Comparison of ENCODE assay signal across 8 cellular contexts in the genomic region with DNA sequence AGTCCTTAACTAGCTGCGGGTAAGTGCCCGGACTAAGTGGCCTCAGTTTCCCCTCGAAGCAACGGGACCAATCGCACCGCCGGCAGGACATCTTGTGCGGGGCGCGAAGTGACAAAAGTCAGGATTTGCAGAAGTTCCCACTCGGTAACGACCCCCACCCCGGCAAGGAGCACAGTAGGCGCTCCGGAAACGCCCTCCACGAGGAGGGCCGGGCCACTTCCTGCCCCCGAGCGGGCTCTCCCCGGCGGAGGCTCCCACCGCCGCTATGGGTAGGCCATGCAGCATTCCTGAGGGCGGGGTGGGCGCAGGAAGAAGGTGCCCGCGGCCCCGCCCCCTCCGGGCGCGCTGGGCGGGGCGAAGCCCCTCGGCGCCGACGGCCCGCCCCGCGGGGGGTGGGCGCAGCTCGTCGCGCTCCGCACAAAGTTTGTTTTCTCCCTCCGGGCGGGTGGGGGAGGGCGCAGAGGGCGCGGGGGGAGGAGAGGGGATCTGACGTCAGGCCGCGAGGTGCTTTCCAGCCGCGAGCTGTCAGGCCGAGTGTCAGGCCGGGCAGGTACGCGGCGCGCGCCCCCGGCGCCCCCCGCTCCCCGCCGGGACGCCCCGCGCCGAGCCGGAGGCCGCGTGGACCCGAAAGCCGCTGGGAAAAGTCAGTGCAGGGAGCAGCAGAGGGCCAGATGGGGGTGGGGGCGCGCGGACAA. TPM values are rescaled to one million over a fixed set of nuclear protein-coding genes. Genes with fewer than 3 reads are reported as not detected.
A peak's percentile ranks its signal among the peaks of the same experiment; 100 is the strongest.
DNase-seq lines count a peak whose midpoint lies in the region; ATAC-seq lines count a peak whose summit lies in the region.

TSS of gene TGIF2 (plus strand) at position 495 of the 695 bp plus-strand sequence. CDS start 5,178 bp downstream, outside the sequence.

- POLR2A ChIA-PET in CD4-positive, alpha-beta memory T cell (lab: Charles Lee; ENCODE audit: partially characterized antibody): interaction anchor here (0.8 to 10.7 kb wide), 12 partner anchors 9 to 619 kb away, joined by 3 to 202 read pairs (median 4); partner anchors contain the start of genes RAB5IF, SCAND1 and SLA2

- DNase-seq in CD4-positive, alpha-beta memory T cell: peak; percentile 87 to 92 (median 89)
- DNase-seq in RPMI7951 (ENCODE audit: low read depth): peak; percentile 89
- peak; percentile 79 for DNase-seq in activated T-helper 1 cell treated with anti-CD3 and anti-CD28 coated beads, Interleukin-12 subunit alpha, Interleukin-12 subunit beta, Interleukin-2, Interleukin-4 antibody, amounts not matched to agents 30 ng/mL and 10 ng/mL and 1 ng/mL, durations not matched to agents 14 hours and 24 hours and 36 hours (ENCODE audit: low spot score)
- peak; percentile 69 for DNase-seq in fibroblast of gingiva (ENCODE audit: low read depth)
- peak; percentile 89 for DNase-seq in natural killer cell treated with Interleukin-12 subunit alpha and Interleukin-12 subunit beta and Interleukin-15 and Interleukin-18, amount 100 ng/mL, for 72 hours (ENCODE audit: low spot score)
- DNase-seq in stimulated activated naive CD8-positive, alpha-beta T cell treated with anti-CD3 and anti-CD28 coated beads, Interleukin-15, Interleukin-2, amounts not matched to agents 100 U/mL and 50 U/mL, for 24 hours: peak; percentile 93

- peaks cover 0 to 15% of the 10 kb centered on the region in 2 donors for H3K36me3 Mint-ChIP-seq in CD4-positive, alpha-beta memory T cell
- peaks cover 16% of the 10 kb centered on the region for H3K36me3 Mint-ChIP-seq in activated T-helper 1 cell treated with anti-CD3 and anti-CD28 coated beads, Interleukin-12 subunit alpha, Interleukin-12 subunit beta, Interleukin-2, Interleukin-4 antibody, amounts not matched to agents 30 ng/mL and 10 ng/mL and 1 ng/mL, durations not matched to agents 14 hours and 24 hours and 36 hours (ENCODE audit: low read depth)
- H3K36me3 Mint-ChIP-seq in natural killer cell treated with Interleukin-12 subunit alpha and Interleukin-12 subunit beta and Interleukin-15 and Interleukin-18, amount 100 ng/mL, for 72 hours: no peaks in the 10 kb centered on the region

- H3K27ac ChIP-seq in CD4-positive, alpha-beta memory T cell (ENCODE audit: low read depth, low read length): peak within 1 kb of the TSS; percentile 100

- peaks cover 24 to 46% (median 30%) of the 10 kb centered on the region in 4 donors for H3K4me1 Mint-ChIP-seq in CD4-positive, alpha-beta memory T cell
- H3K4me1 Mint-ChIP-seq in activated T-helper 1 cell treated with anti-CD3 and anti-CD28 coated beads, Interleukin-12 subunit alpha, Interleukin-12 subunit beta, Interleukin-2, Interleukin-4 antibody, amounts not matched to agents 30 ng/mL and 10 ng/mL and 1 ng/mL, durations not matched to agents 14 hours and 24 hours and 36 hours (ENCODE audit: low read depth): peaks cover 37% of the 10 kb centered on the region
- H3K4me1 Mint-ChIP-seq in natural killer cell treated with Interleukin-12 subunit alpha and Interleukin-12 subunit beta and Interleukin-15 and Interleukin-18, amount 100 ng/mL, for 72 hours (ENCODE audit: low read depth in 2 of 2): peaks cover 24% of the 10 kb centered on the region in 2 donors

- no peaks in the 10 kb centered on the region for H3K9me3 ChIP-seq in CD4-positive, alpha-beta memory T cell (ENCODE audit: control insufficient read depth in 1 of 2, low read length in 2 of 2)

- no peaks in the 10 kb centered on the region for H3K27me3 Mint-ChIP-seq in CD4-positive, alpha-beta memory T cell
- H3K27me3 Mint-ChIP-seq in activated T-helper 1 cell treated with anti-CD3 and anti-CD28 coated beads, Interleukin-12 subunit alpha, Interleukin-12 subunit beta, Interleukin-2, Interleukin-4 antibody, amounts not matched to agents 30 ng/mL and 10 ng/mL and 1 ng/mL, durations not matched to agents 14 hours and 24 hours and 36 hours (ENCODE audit: insufficient read depth): peaks cover 3% of the 10 kb centered on the region
- H3K27me3 Mint-ChIP-seq in natural killer cell treated with Interleukin-12 subunit alpha and Interleukin-12 subunit beta and Interleukin-15 and Interleukin-18, amount 100 ng/mL, for 72 hours: no peaks in the 10 kb centered on the region

- ATAC-seq in GM19372 (IDR thresholded peaks at IDR 0.05; ENCODE audit: low read depth, unreplicated experiment) (peak; percentile 73), HG03571 (IDR thresholded peaks at IDR 0.05; ENCODE audit: unreplicated experiment) (peak; percentile 44)
- peak; percentile 89 to 95 for ATAC-seq in natural killer cell treated with Interleukin-12 subunit alpha and Interleukin-12 subunit beta and Interleukin-15 and Interleukin-18, amount 100 ng/mL, for 72 hours
- peak; percentile 86 for ATAC-seq in stimulated activated naive CD8-positive, alpha-beta T cell treated with anti-CD3 and anti-CD28 coated beads, Interleukin-15, Interleukin-2, amounts not matched to agents 100 U/mL and 50 U/mL, for 24 hours

- H3K9me3 Mint-ChIP-seq in CD4-positive, alpha-beta memory T cell: peaks cover 0 to 4% (median 0%) of the 10 kb centered on the region in 8 donors
- no peaks in the 10 kb centered on the region for H3K9me3 Mint-ChIP-seq in activated T-helper 1 cell treated with anti-CD3 and anti-CD28 coated beads, Interleukin-12 subunit alpha, Interleukin-12 subunit beta, Interleukin-2, Interleukin-4 antibody, amounts not matched to agents 30 ng/mL and 10 ng/mL and 1 ng/mL, durations not matched to agents 14 hours and 24 hours and 36 hours
- no peaks in the 10 kb centered on the region for H3K9me3 Mint-ChIP-seq in natural killer cell treated with Interleukin-12 subunit alpha and Interleukin-12 subunit beta and Interleukin-15 and Interleukin-18, amount 100 ng/mL, for 72 hours

- peaks cover 35% of the 10 kb centered on the region for H3K4me1 ChIP-seq in CD4-positive, alpha-beta memory T cell (ENCODE audit: insufficient read depth, low read length)

- no peaks in the 10 kb centered on the region for H3K36me3 ChIP-seq in CD4-positive, alpha-beta memory T cell (ENCODE audit: insufficient read depth, low read length)

- peak within 1 kb of the TSS; percentile 95 to 99 (median 99) for H3K27ac Mint-ChIP-seq in CD4-positive, alpha-beta memory T cell
- peak within 1 kb of the TSS; percentile 97 for H3K27ac Mint-ChIP-seq in activated T-helper 1 cell treated with anti-CD3 and anti-CD28 coated beads, Interleukin-12 subunit alpha, Interleukin-12 subunit beta, Interleukin-2, Interleukin-4 antibody, amounts not matched to agents 30 ng/mL and 10 ng/mL and 1 ng/mL, durations not matched to agents 14 hours and 24 hours and 36 hours
- peak within 1 kb of the TSS; percentile 82 to 92 for H3K27ac Mint-ChIP-seq in natural killer cell treated with Interleukin-12 subunit alpha and Interleukin-12 subunit beta and Interleukin-15 and Interleukin-18, amount 100 ng/mL, for 72 hours

- intact Hi-C loops in CD4-positive, alpha-beta memory T cell (cut with micrococcal nuclease): loop anchor here (1.0 to 10.0 kb wide), 5 partner anchors 17 to 618 kb away; partner anchors contain the start of genes RAB5IF and SCAND1
- intact Hi-C loops in activated T-helper 1 cell treated with anti-CD3 and anti-CD28 coated beads, Interleukin-12 subunit alpha, Interleukin-12 subunit beta, Interleukin-2, Interleukin-4 antibody, amounts not matched to agents 30 ng/mL and 10 ng/mL and 1 ng/mL, durations not matched to agents 14 hours and 24 hours and 36 hours (cut with micrococcal nuclease): loop anchor here (1.0 to 2.0 kb wide), 5 partner anchors 17 to 201 kb away; partner anchors contain the start of gene NDRG3

- no peaks in the 10 kb centered on the region for H3K27me3 ChIP-seq in CD4-positive, alpha-beta memory T cell (ENCODE audit: insufficient read depth, low read length)

- H3K4me3 Mint-ChIP-seq in CD4-positive, alpha-beta memory T cell: peak within 1 kb of the TSS; percentile 89 to 96 (median 92)
- peak within 1 kb of the TSS; percentile 96 for H3K4me3 Mint-ChIP-seq in activated T-helper 1 cell treated with anti-CD3 and anti-CD28 coated beads, Interleukin-12 subunit alpha, Interleukin-12 subunit beta, Interleukin-2, Interleukin-4 antibody, amounts not matched to agents 30 ng/mL and 10 ng/mL and 1 ng/mL, durations not matched to agents 14 hours and 24 hours and 36 hours
- H3K4me3 Mint-ChIP-seq in natural killer cell treated with Interleukin-12 subunit alpha and Interleukin-12 subunit beta and Interleukin-15 and Interleukin-18, amount 100 ng/mL, for 72 hours: peak within 1 kb of the TSS; percentile 90

- H3K4me3 ChIP-seq in CD4-positive, alpha-beta memory T cell (ENCODE audit: low read length in 2 of 2): peak within 1 kb of the TSS; percentile 47 to 73

- CTCF ChIA-PET in CD4-positive, alpha-beta memory T cell (lab: Charles Lee; ENCODE audit: partially characterized antibody): interaction anchor here (1.2 to 11.4 kb wide), 3 partner anchors 16 to 173 kb away, joined by 3 to 132 read pairs (median 37); partner anchors contain the start of genes NDRG3 and RAB5IF

RNA-seq across cellular contexts. Expression of gene TGIF2, which starts in this region (rescaled TPM):
- total RNA-seq in CD4-positive, alpha-beta memory T cell: 10 to 100 TPM; 31.7 to 35.0 TPM
- polyA plus RNA-seq in CD4-positive, alpha-beta memory T cell: 10 to 100 TPM; 19.2 to 24.7 TPM
- 14.6 and 18.3 TPM in 2 replicates for total RNA-seq in RPMI7951 (2014; rRNA removed; shearing (Covaris generic))
- total RNA-seq in activated T-helper 1 cell treated with anti-CD3 and anti-CD28 coated beads, Interleukin-12 subunit alpha, Interleukin-12 subunit beta, Interleukin-2, Interleukin-4 antibody, amounts not matched to agents 30 ng/mL and 10 ng/mL and 1 ng/mL, durations not matched to agents 14 hours and 24 hours and 36 hours: 50.9 and 55.4 TPM in 2 replicates
- 10 to 100 TPM; 23.2 to 38.5 TPM for total RNA-seq in natural killer cell treated with Interleukin-12 subunit alpha and Interleukin-12 subunit beta and Interleukin-15 and Interleukin-18, amount 100 ng/mL, for 72 hours

Comparison
In these comparisons a context has a peak if more than half of its experiments do, and no peak if none do; other contexts are left out.
1. Peak in every context shown above with its lines: DNase-seq, ATAC-seq, H3K4me3 ChIP-seq and H3K27ac ChIP-seq.